ENCODE assay signal across 1 cellular context in genomic region chr1:112209493-112209892, GRCh38.
TF ChIP-seq lines count a peak whose summit lies in the region.

No MANE protein-coding gene starts in this region.

TF ChIP-seq in H1, 55 proteins besides CTCF, POLR2A, EP300 and RAD21:
- no peak for TF ChIP-seq CTBP2 (IDR thresholded peaks at IDR 0.05; ENCODE audit: borderline replicate concordance, insufficient read depth, insufficient read length, low read length)
- no peak for TF ChIP-seq YY1 (IDR thresholded peaks at IDR 0.05; ENCODE audit: low read depth, low read length)
- no peak for TF ChIP-seq NRF1 (IDR thresholded peaks at IDR 0.05; ENCODE audit: low read depth, low read length)
- TF ChIP-seq, protein P1, sequence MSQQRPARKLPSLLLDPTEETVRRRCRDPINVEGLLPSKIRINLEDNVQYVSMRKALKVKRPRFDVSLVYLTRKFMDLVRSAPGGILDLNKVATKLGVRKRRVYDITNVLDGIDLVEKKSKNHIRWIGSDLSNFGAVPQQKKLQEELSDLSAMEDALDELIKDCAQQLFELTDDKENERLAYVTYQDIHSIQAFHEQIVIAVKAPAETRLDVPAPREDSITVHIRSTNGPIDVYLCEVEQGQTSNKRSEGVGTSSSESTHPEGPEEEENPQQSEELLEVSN (IDR thresholded peaks at IDR 0.05), result no peak
- no peak for TF ChIP-seq SIN3A (conservative IDR thresholded peaks at IDR 0.05 in 1 of 2, IDR thresholded peaks at IDR 0.05 in 1 of 2; ENCODE audit: low read depth in 1 of 2, low read length in 2 of 2)
- no peak for TF ChIP-seq SIRT6 (IDR thresholded peaks at IDR 0.05; ENCODE audit: low read length)
- TF ChIP-seq, protein P2, sequence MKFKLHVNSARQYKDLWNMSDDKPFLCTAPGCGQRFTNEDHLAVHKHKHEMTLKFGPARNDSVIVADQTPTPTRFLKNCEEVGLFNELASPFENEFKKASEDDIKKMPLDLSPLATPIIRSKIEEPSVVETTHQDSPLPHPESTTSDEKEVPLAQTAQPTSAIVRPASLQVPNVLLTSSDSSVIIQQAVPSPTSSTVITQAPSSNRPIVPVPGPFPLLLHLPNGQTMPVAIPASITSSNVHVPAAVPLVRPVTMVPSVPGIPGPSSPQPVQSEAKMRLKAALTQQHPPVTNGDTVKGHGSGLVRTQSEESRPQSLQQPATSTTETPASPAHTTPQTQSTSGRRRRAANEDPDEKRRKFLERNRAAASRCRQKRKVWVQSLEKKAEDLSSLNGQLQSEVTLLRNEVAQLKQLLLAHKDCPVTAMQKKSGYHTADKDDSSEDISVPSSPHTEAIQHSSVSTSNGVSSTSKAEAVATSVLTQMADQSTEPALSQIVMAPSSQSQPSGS (IDR thresholded peaks at IDR 0.05; ENCODE audit: low read length), result no peak
- no peak for TF ChIP-seq TBP (IDR thresholded peaks at IDR 0.05; ENCODE audit: low read depth, low read length)
- TF ChIP-seq RXRA (IDR thresholded peaks at IDR 0.05; ENCODE audit: insufficient read depth, low read depth, low read length), result no peak
- TF ChIP-seq SUZ12 (IDR thresholded peaks at IDR 0.05; ENCODE audit: low read length), result no peak
- TF ChIP-seq JUN (IDR thresholded peaks at IDR 0.05; ENCODE audit: low read depth, low read length), result no peak
- no peak for TF ChIP-seq TCF12 (IDR thresholded peaks at IDR 0.05; ENCODE audit: low read depth, low read length)
- TF ChIP-seq SIX5 (IDR thresholded peaks at IDR 0.05; ENCODE audit: low read depth, low read length), result no peak
